Comparison of ENCODE assay signal across 1 cellular context in the genomic region with DNA sequence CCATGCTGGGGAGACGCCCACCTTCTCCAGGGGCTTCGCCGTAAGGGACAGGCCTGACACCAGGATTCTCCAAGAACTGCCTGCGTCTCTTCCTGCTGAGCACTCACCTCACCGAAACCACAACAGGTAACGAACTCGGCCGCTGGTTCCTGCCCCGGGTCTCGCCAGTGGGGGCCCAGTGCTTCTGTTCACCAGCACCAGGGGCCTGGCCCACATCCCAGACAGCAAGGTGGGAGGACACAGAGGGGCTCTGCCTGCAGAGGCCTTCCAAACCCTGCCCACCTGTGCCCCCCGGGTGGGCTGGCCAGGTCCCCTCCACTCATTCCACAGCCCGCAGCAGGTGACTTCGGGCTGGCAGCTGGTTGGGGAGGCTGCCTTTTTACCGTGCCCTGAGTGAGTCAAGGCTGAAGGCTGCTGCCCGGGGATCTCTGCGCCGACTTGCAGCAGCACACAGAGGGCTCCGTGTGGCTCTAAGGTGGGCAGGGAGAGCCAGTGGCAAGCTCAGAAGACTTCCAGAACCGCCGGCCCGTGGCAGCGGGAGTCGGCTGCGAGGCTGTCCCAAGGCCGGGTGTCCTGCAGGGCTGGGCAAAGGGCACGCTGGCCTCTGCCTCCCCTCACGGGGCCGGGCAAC.
TF ChIP-seq lines count a peak whose summit lies in the region.

No MANE protein-coding gene starts in this region.

TF ChIP-seq in SK-N-SH, 30 proteins besides CTCF, POLR2A, EP300 and RAD21:
- TF ChIP-seq PBX3 (IDR thresholded peaks at IDR 0.05) (no peak), USF2 (IDR thresholded peaks at IDR 0.05; ENCODE audit: borderline replicate concordance, low read depth, low read length) (no peak), YY1 (IDR thresholded peaks at IDR 0.05; ENCODE audit: low read depth) (no peak), POLR2AphosphoS5 (IDR thresholded peaks at IDR 0.05; ENCODE audit: low read depth, low read length) (no peak), FOXM1 (IDR thresholded peaks at IDR 0.05; ENCODE audit: low read depth) (no peak), NFIC (IDR thresholded peaks at IDR 0.05; ENCODE audit: borderline replicate concordance) (no peak), MEF2A (IDR thresholded peaks at IDR 0.05; ENCODE audit: borderline replicate concordance, low read depth) (no peak), EZH2phosphoT487 (IDR thresholded peaks at IDR 0.05; ENCODE audit: borderline replicate concordance, low read depth) (no peak), SMC3 (IDR thresholded peaks at IDR 0.05; ENCODE audit: low read depth, low read length) (no peak), GABPA (IDR thresholded peaks at IDR 0.05; ENCODE audit: low read depth) (no peak), MXI1 (IDR thresholded peaks at IDR 0.05; ENCODE audit: low read depth, low read length) (no peak)
- TF ChIP-seq, protein P1, sequence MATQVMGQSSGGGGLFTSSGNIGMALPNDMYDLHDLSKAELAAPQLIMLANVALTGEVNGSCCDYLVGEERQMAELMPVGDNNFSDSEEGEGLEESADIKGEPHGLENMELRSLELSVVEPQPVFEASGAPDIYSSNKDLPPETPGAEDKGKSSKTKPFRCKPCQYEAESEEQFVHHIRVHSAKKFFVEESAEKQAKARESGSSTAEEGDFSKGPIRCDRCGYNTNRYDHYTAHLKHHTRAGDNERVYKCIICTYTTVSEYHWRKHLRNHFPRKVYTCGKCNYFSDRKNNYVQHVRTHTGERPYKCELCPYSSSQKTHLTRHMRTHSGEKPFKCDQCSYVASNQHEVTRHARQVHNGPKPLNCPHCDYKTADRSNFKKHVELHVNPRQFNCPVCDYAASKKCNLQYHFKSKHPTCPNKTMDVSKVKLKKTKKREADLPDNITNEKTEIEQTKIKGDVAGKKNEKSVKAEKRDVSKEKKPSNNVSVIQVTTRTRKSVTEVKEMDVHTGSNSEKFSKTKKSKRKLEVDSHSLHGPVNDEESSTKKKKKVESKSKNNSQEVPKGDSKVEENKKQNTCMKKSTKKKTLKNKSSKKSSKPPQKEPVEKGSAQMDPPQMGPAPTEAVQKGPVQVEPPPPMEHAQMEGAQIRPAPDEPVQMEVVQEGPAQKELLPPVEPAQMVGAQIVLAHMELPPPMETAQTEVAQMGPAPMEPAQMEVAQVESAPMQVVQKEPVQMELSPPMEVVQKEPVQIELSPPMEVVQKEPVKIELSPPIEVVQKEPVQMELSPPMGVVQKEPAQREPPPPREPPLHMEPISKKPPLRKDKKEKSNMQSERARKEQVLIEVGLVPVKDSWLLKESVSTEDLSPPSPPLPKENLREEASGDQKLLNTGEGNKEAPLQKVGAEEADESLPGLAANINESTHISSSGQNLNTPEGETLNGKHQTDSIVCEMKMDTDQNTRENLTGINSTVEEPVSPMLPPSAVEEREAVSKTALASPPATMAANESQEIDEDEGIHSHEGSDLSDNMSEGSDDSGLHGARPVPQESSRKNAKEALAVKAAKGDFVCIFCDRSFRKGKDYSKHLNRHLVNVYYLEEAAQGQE (IDR thresholded peaks at IDR 0.05; ENCODE audit: low read depth, low read length) = no peak
TF ChIP-seq in SK-N-SH: peak in this region for 0.
